17 cellular contexts compared by ENCODE assay signal in genomic region chr7:37191797-37192196, GRCh38.
A peak's percentile ranks its signal among the peaks of the same experiment; 100 is the strongest.
DNase-seq lines count a peak whose midpoint lies in the region; ATAC-seq and TF ChIP-seq lines count a peak whose summit lies in the region.
"Had no signal": no experiment of that assay in that cellular context is flagged by ENCODE, and none has a peak within 500 bp of the region (broad histone marks: within the 10 kb centered on the region; RNA-seq: fewer than 3 reads in every experiment).

No MANE protein-coding gene starts in this region.

- 42% methylated on average over 6 of the region's 6 CpGs for WGBS in liver

- H3K9me3 Mint-ChIP-seq in central memory CD8-positive, alpha-beta T cell: no peaks in the 10 kb centered on the region
- no peaks in the 10 kb centered on the region for H3K9me3 Mint-ChIP-seq in effector memory CD8-positive, alpha-beta T cell
- H3K9me3 Mint-ChIP-seq: CD4-positive, alpha-beta T cell; H9 had no signal

- peak; percentile 51 to 56 for TF ChIP-seq RAD21 in liver (IDR thresholded peaks at IDR 0.05)

- H3K9me3 ChIP-seq in liver (ENCODE audit: control insufficient read depth in 4 of 4, low read length in 3 of 4): no peaks in the 10 kb centered on the region

- H3K4me3 Mint-ChIP-seq in central memory CD8-positive, alpha-beta T cell: no peak overlapping the region
- H3K4me3 Mint-ChIP-seq in effector memory CD8-positive, alpha-beta T cell: no peak overlapping the region
- H3K4me3 Mint-ChIP-seq: CD4-positive, alpha-beta T cell; H9 had no signal

- peaks cover 9% of the 10 kb centered on the region for H3K4me1 Mint-ChIP-seq in central memory CD8-positive, alpha-beta T cell
- peaks cover 0 to 6% of the 10 kb centered on the region in 2 donors for H3K4me1 Mint-ChIP-seq in effector memory CD8-positive, alpha-beta T cell (ENCODE audit: low read depth in 2 of 2)
- H3K4me1 Mint-ChIP-seq: H9 had no signal

- no peak overlapping the region for H3K4me3 ChIP-seq in liver (ENCODE audit: low read depth in 1 of 3, low read length in 3 of 3)
- H3K4me3 ChIP-seq: BLaER1 treated with 17β-estradiol and CSF1 and Interleukin-3, amounts not matched to agents 10 nM and 100 nM had no signal

- peaks cover 3 to 12% (median 8%) of the 10 kb centered on the region in 4 donors for H3K4me1 ChIP-seq in liver (ENCODE audit: control insufficient read depth in 4 of 4, insufficient read depth in 4 of 4, low read length in 3 of 4)

- peaks cover 0 to 6% (median under 1%) of the 10 kb centered on the region in 4 donors for H3K36me3 ChIP-seq in liver (ENCODE audit: control insufficient read depth in 4 of 4, insufficient read depth in 3 of 4, low read depth in 1 of 4, low read length in 3 of 4)

- ATAC-seq in central memory CD8-positive, alpha-beta T cell (replicated peaks; ENCODE audit: extremely low read depth, poor library complexity, severe bottlenecking): no peak
- ATAC-seq in effector memory CD8-positive, alpha-beta T cell (replicated peaks): no peak
- no peak for ATAC-seq in HG03196 (IDR thresholded peaks at IDR 0.05; ENCODE audit: unreplicated experiment)

- no peak overlapping the region for H3K9ac ChIP-seq in liver (ENCODE audit: low read depth in 1 of 2, low read length in 2 of 2)
- H3K9ac ChIP-seq: BLaER1 treated with 17β-estradiol and CSF1 and Interleukin-3, amounts not matched to agents 10 nM and 100 nM had no signal

- TF ChIP-seq CTCF in liver (IDR thresholded peaks at IDR 0.05; ENCODE audit: low read depth, low read length, missing input control): no peak

- no peaks in the 10 kb centered on the region for H3K27me3 ChIP-seq in liver (ENCODE audit: control insufficient read depth in 4 of 4, insufficient read depth in 4 of 4, low read length in 3 of 4)
- H3K27me3 ChIP-seq: BLaER1 treated with 17β-estradiol and CSF1 and Interleukin-3, amounts not matched to agents 10 nM and 100 nM had no signal

- H3K27ac ChIP-seq in liver (ENCODE audit: low read depth in 1 of 2, low read length in 2 of 2): peak overlapping the region in 1 of 2 donors; percentile 23
- H3K27ac ChIP-seq: BLaER1 treated with 17β-estradiol and CSF1 and Interleukin-3, amounts not matched to agents 10 nM and 100 nM had no signal

- DNase-seq in DMS53 (lab: John Stamatoyannopoulos, UW) (peak; percentile 51), NCI-H146 treated with DMSO at 0.1 percent for 48 hours (lab: John Stamatoyannopoulos, UW; ENCODE audit: unreplicated experiment) (peak; percentile 60), NCI-H510A (lab: John Stamatoyannopoulos, UW) (no peak), NCI-H2107 treated with DMSO at 0.1 percent for 48 hours (lab: John Stamatoyannopoulos, UW; ENCODE audit: unreplicated experiment) (no peak)
- DNase-seq in central memory CD8-positive, alpha-beta T cell (ENCODE audit: low spot score in 2 of 2): no peak
- DNase-seq in effector memory CD8-positive, alpha-beta T cell: no peak
- DNase-seq: 8988T; Calu3; CD4-positive, alpha-beta T cell; DMS 273 treated with DMSO at 0.1 percent for 48 hours; DMS79 treated with DMSO at 0.1 percent for 48 hours; EL; GOT3; H9 had no signal

- H3K27me3 Mint-ChIP-seq in central memory CD8-positive, alpha-beta T cell: no peaks in the 10 kb centered on the region
- H3K27me3 Mint-ChIP-seq in effector memory CD8-positive, alpha-beta T cell: no peaks in the 10 kb centered on the region
- H3K27me3 Mint-ChIP-seq: CD4-positive, alpha-beta T cell had no signal

- H3K36me3 Mint-ChIP-seq in central memory CD8-positive, alpha-beta T cell (ENCODE audit: insufficient read depth): peaks cover 13% of the 10 kb centered on the region
- H3K36me3 Mint-ChIP-seq in effector memory CD8-positive, alpha-beta T cell (ENCODE audit: insufficient read depth): peaks cover 17% of the 10 kb centered on the region

- H3K27ac Mint-ChIP-seq in central memory CD8-positive, alpha-beta T cell (ENCODE audit: low read depth): peak overlapping the region; percentile 49
- H3K27ac Mint-ChIP-seq in effector memory CD8-positive, alpha-beta T cell: peak overlapping the region in 1 of 2 donors; percentile 31
- H3K27ac Mint-ChIP-seq: CD4-positive, alpha-beta T cell; H9 had no signal

TF ChIP-seq in liver, 16 proteins besides CTCF, POLR2A, EP300 and RAD21:
- TF ChIP-seq, protein P1, sequence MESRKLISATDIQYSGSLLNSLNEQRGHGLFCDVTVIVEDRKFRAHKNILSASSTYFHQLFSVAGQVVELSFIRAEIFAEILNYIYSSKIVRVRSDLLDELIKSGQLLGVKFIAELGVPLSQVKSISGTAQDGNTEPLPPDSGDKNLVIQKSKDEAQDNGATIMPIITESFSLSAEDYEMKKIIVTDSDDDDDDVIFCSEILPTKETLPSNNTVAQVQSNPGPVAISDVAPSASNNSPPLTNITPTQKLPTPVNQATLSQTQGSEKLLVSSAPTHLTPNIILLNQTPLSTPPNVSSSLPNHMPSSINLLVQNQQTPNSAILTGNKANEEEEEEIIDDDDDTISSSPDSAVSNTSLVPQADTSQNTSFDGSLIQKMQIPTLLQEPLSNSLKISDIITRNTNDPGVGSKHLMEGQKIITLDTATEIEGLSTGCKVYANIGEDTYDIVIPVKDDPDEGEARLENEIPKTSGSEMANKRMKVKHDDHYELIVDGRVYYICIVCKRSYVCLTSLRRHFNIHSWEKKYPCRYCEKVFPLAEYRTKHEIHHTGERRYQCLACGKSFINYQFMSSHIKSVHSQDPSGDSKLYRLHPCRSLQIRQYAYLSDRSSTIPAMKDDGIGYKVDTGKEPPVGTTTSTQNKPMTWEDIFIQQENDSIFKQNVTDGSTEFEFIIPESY (IDR thresholded peaks at IDR 0.05): peak; percentile 81
- TF ChIP-seq RXRA (IDR thresholded peaks at IDR 0.05) (peak; percentile 97 to 98), GABPA (IDR thresholded peaks at IDR 0.05 in 1 of 2, conservative IDR thresholded peaks at IDR 0.05 in 1 of 2) (peak in 1 of 2 donors; percentile 34), JUND (IDR thresholded peaks at IDR 0.05) (peak; percentile 80), TAF1 (conservative IDR thresholded peaks at IDR 0.05) (no peak), SP1 (IDR thresholded peaks at IDR 0.05) (peak; percentile 94), HNF4A (conservative IDR thresholded peaks at IDR 0.05) (peak; percentile 93), FOXA1 (IDR thresholded peaks at IDR 0.05) (peak; percentile 93), EGR1 (IDR thresholded peaks at IDR 0.05; ENCODE audit: low read depth in 2 of 2) (peak; percentile 39 to 83), HNF4G (IDR thresholded peaks at IDR 0.05) (peak; percentile 78), YY1 (IDR thresholded peaks at IDR 0.05) (peak; percentile 86), FOXA2 (IDR thresholded peaks at IDR 0.05) (peak; percentile 94), NR2F2 (IDR thresholded peaks at IDR 0.05) (peak; percentile 71), MAX (IDR thresholded peaks at IDR 0.05) (peak; percentile 86), ATF3 (IDR thresholded peaks at IDR 0.05) (no peak)
- TF ChIP-seq, protein P2, sequence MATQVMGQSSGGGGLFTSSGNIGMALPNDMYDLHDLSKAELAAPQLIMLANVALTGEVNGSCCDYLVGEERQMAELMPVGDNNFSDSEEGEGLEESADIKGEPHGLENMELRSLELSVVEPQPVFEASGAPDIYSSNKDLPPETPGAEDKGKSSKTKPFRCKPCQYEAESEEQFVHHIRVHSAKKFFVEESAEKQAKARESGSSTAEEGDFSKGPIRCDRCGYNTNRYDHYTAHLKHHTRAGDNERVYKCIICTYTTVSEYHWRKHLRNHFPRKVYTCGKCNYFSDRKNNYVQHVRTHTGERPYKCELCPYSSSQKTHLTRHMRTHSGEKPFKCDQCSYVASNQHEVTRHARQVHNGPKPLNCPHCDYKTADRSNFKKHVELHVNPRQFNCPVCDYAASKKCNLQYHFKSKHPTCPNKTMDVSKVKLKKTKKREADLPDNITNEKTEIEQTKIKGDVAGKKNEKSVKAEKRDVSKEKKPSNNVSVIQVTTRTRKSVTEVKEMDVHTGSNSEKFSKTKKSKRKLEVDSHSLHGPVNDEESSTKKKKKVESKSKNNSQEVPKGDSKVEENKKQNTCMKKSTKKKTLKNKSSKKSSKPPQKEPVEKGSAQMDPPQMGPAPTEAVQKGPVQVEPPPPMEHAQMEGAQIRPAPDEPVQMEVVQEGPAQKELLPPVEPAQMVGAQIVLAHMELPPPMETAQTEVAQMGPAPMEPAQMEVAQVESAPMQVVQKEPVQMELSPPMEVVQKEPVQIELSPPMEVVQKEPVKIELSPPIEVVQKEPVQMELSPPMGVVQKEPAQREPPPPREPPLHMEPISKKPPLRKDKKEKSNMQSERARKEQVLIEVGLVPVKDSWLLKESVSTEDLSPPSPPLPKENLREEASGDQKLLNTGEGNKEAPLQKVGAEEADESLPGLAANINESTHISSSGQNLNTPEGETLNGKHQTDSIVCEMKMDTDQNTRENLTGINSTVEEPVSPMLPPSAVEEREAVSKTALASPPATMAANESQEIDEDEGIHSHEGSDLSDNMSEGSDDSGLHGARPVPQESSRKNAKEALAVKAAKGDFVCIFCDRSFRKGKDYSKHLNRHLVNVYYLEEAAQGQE (IDR thresholded peaks at IDR 0.05): peak; percentile 76

Comparison
In these comparisons a context has a peak if more than half of its experiments do, and no peak if none do; other contexts are left out.
1. DNase-seq: peak in DMS53 (single experiment) and NCI-H146 treated with DMSO at 0.1 percent for 48 hours (single experiment); none in central memory CD8-positive, alpha-beta T cell (0 of 2), NCI-H510A (single experiment), effector memory CD8-positive, alpha-beta T cell (0 of 3) and NCI-H2107 treated with DMSO at 0.1 percent for 48 hours (single experiment).